In the genomic region with DNA sequence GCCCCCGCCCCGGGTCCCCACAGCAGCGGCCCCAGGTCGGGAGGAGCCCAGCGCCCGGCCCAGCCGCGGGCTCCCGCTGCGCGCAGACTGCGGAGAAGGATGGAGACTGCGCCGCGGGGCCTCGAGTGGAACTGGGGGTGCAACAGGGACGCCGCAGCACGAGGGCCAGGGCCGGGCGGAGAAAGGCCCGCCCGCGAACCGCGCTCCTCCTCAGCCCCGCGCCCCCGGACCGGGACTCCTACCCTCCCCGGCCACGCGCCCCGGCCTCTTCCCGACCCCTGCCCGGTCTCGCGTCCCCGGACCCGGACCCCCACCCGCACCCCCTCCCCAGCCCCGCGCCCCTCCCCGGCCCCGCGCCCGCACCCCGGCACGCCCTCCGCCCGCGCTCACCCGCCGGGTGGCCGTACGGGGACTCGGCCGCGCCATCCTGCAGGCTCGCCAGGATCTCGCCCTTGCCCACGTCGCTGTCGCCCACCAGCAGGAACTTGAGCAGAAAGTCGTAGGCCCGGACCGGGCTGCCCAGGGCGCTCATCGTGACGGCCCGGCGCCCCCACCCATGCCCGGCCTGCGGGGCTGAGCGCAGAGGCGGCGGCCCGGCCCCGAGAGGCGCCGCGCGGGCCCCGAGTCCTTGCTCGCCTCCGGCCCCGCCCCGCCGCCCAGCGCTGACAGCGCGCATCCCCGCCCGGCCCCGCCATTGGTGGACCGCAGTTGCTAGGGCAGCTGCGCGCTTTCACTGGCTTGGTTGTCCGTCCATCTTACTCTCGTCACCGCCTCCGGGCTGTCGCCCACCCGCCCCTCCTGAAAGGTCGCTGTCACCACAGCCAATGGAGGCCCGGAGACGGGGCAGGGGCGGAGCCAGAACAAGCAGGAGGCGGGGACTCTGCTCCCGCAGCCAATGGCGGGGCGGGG, we compare ENCODE assay signal across 1 cellular context.
TF ChIP-seq lines count a peak whose summit lies in the region.

A gene with protein sequence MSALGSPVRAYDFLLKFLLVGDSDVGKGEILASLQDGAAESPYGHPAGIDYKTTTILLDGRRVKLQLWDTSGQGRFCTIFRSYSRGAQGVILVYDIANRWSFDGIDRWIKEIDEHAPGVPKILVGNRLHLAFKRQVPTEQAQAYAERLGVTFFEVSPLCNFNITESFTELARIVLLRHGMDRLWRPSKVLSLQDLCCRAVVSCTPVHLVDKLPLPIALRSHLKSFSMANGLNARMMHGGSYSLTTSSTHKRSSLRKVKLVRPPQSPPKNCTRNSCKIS (minus strand): TSS at position 634 of the 909 bp plus-strand sequence. CDS start 102 bp downstream, at position 532.

TF ChIP-seq in HepG2, 621 proteins besides CTCF, POLR2A, EP300 and RAD21 (continued from another document and continues in another):
- TF ChIP-seq, protein P1, sequence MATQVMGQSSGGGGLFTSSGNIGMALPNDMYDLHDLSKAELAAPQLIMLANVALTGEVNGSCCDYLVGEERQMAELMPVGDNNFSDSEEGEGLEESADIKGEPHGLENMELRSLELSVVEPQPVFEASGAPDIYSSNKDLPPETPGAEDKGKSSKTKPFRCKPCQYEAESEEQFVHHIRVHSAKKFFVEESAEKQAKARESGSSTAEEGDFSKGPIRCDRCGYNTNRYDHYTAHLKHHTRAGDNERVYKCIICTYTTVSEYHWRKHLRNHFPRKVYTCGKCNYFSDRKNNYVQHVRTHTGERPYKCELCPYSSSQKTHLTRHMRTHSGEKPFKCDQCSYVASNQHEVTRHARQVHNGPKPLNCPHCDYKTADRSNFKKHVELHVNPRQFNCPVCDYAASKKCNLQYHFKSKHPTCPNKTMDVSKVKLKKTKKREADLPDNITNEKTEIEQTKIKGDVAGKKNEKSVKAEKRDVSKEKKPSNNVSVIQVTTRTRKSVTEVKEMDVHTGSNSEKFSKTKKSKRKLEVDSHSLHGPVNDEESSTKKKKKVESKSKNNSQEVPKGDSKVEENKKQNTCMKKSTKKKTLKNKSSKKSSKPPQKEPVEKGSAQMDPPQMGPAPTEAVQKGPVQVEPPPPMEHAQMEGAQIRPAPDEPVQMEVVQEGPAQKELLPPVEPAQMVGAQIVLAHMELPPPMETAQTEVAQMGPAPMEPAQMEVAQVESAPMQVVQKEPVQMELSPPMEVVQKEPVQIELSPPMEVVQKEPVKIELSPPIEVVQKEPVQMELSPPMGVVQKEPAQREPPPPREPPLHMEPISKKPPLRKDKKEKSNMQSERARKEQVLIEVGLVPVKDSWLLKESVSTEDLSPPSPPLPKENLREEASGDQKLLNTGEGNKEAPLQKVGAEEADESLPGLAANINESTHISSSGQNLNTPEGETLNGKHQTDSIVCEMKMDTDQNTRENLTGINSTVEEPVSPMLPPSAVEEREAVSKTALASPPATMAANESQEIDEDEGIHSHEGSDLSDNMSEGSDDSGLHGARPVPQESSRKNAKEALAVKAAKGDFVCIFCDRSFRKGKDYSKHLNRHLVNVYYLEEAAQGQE (IDR thresholded peaks at IDR 0.05; ENCODE audit: borderline replicate concordance in 1 of 2, low read depth in 1 of 2, low read length in 2 of 2) = no peak
- TF ChIP-seq ZNF598 (CRISPR knock-in tag; IDR thresholded peaks at IDR 0.05; ENCODE audit: borderline replicate concordance) (no peak), ZNF704 (CRISPR knock-in tag; IDR thresholded peaks at IDR 0.05; ENCODE audit: borderline replicate concordance) (no peak; the same call in 1 of the 2 replicates), ZNF530 (CRISPR knock-in tag; IDR thresholded peaks at IDR 0.05; ENCODE audit: low read depth) (no peak), TRIM22 (IDR thresholded peaks at IDR 0.05) (no peak), TAF1 (CRISPR knock-in tag; IDR thresholded peaks at IDR 0.05) (no peak), CREM (IDR thresholded peaks at IDR 0.05) (peak; percentile 68), CREM (CRISPR knock-in tag; IDR thresholded peaks at IDR 0.05) (no peak), FOXP1 (IDR thresholded peaks at IDR 0.05) (no peak), FOXP1 (CRISPR knock-in tag; IDR thresholded peaks at IDR 0.05) (no peak), ZNF580 (CRISPR knock-in tag; IDR thresholded peaks at IDR 0.05; ENCODE audit: borderline replicate concordance, low read depth) (no peak), PREB (CRISPR knock-in tag; IDR thresholded peaks at IDR 0.05) (no peak), ZNF225 (CRISPR knock-in tag; IDR thresholded peaks at IDR 0.05) (no peak), ZNF766 (CRISPR knock-in tag; IDR thresholded peaks at IDR 0.05; ENCODE audit: borderline replicate concordance) (0 out of 2 replicates have a peak, but pooled peaks have one; percentile 39), NR2C2 (CRISPR knock-in tag; IDR thresholded peaks at IDR 0.05; ENCODE audit: borderline replicate concordance) (peak; percentile 49), ESRRA (CRISPR knock-in tag; IDR thresholded peaks at IDR 0.05; ENCODE audit: low read depth) (no peak), GPN1 (CRISPR knock-in tag; IDR thresholded peaks at IDR 0.05; ENCODE audit: borderline replicate concordance) (no peak), TP53 (CRISPR knock-in tag; conservative IDR thresholded peaks at IDR 0.05) (no peak), KAT7 (CRISPR knock-in tag; IDR thresholded peaks at IDR 0.05; ENCODE audit: borderline replicate concordance) (no peak), TRIM24 (CRISPR knock-in tag; IDR thresholded peaks at IDR 0.05) (no peak), HNRNPLL (IDR thresholded peaks at IDR 0.05; ENCODE audit: low read depth, low read length, poor library complexity, severe bottlenecking) (peak; percentile 94), ZNF484 (CRISPR knock-in tag; IDR thresholded peaks at IDR 0.05; ENCODE audit: borderline replicate concordance, low read depth) (no peak), GTF2F1 (IDR thresholded peaks at IDR 0.05; ENCODE audit: low read length) (no peak), KMT2B (CRISPR knock-in tag; IDR thresholded peaks at IDR 0.05) (no peak), ARID2 (CRISPR knock-in tag; IDR thresholded peaks at IDR 0.05; ENCODE audit: borderline replicate concordance) (no peak), KDM4B (CRISPR knock-in tag; IDR thresholded peaks at IDR 0.05) (no peak)
- TF ChIP-seq, protein P2, sequence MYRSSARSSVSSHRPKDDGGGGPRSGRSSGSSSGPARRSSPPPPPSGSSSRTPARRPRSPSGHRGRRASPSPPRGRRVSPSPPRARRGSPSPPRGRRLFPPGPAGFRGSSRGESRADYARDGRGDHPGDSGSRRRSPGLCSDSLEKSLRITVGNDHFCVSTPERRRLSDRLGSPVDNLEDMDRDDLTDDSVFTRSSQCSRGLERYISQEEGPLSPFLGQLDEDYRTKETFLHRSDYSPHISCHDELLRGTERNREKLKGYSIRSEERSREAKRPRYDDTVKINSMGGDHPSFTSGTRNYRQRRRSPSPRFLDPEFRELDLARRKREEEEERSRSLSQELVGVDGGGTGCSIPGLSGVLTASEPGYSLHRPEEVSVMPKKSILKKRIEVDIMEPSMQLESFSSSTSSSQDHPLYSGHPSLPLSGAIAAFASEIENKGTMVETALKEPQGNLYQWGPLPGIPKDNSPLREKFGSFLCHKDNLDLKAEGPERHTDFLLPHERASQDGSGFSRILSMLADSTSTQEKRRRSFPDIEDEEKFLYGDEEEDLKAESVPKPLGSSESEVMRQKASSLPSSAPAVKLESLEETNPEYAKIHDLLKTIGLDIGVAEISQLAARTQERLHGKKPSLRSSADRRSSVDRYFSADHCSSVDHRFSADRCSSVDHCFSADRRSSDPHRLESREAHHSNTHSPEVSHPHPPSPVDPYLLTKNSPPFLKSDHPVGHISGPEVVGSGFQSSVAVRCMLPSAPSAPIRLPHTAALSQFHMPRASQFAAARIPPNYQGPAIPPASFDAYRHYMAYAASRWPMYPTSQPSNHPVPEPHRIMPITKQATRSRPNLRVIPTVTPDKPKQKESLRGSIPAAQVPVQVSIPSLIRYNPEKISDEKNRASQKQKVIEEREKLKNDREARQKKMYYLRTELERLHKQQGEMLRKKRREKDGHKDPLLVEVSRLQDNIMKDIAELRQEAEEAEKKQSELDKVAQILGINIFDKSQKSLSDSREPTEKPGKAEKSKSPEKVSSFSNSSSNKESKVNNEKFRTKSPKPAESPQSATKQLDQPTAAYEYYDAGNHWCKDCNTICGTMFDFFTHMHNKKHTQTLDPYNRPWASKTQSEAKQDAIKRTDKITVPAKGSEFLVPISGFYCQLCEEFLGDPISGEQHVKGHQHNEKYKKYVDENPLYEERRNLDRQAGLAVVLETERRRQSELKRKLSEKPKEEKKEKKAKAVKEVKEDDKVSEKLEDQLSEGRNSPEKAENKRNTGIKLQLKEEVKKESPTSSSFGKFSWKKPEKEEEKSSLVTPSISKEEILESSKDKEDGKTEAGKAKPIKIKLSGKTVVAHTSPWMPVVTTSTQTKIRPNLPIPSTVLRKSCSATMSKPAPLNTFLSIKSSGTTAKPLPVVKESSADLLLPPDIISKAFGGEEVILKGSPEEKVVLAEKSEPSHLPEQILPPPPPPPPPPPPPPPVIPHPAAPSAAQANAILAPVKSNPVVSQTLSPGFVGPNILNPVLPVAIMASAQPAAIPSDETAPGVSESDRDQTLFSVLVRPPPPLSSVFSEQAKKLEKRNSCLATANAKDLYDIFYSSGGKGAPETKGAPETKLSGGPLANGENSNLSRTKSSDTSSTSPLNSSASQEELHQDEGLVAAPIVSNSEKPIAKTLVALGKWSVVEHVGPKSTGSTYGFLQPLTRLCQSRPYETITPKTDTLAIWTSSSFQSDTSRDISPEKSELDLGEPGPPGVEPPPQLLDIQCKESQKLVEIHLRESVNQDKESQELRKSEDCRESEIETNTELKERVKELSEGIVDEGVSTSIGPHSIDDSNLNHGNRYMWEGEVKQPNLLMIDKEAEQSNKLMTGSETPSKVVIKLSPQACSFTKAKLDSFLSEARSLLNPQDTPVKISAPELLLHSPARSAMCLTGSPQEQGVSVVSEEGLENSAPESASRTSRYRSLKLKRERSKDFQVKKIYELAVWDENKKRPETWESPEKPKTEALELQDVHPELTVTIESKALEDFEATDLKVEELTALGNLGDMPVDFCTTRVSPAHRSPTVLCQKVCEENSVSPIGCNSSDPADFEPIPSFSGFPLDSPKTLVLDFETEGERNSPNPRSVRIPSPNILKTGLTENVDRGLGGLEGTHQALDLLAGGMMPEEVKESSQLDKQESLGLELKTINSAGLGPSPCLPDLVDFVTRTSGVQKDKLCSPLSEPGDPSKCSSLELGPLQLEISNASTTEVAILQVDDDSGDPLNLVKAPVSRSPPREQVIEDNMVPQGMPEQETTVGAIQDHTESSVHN (CRISPR knock-in tag; IDR thresholded peaks at IDR 0.05) = no peak
- TF ChIP-seq, protein P3, sequence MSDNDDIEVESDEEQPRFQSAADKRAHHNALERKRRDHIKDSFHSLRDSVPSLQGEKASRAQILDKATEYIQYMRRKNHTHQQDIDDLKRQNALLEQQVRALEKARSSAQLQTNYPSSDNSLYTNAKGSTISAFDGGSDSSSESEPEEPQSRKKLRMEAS (IDR thresholded peaks at IDR 0.05) = peak; percentile 72
- TF ChIP-seq, protein P4, sequence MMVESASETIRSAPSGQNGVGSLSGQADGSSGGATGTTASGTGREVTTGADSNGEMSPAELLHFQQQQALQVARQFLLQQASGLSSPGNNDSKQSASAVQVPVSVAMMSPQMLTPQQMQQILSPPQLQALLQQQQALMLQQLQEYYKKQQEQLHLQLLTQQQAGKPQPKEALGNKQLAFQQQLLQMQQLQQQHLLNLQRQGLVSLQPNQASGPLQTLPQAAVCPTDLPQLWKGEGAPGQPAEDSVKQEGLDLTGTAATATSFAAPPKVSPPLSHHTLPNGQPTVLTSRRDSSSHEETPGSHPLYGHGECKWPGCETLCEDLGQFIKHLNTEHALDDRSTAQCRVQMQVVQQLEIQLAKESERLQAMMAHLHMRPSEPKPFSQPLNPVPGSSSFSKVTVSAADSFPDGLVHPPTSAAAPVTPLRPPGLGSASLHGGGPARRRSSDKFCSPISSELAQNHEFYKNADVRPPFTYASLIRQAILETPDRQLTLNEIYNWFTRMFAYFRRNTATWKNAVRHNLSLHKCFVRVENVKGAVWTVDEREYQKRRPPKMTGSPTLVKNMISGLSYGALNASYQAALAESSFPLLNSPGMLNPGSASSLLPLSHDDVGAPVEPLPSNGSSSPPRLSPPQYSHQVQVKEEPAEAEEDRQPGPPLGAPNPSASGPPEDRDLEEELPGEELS (CRISPR knock-in tag; IDR thresholded peaks at IDR 0.05) = no peak
- TF ChIP-seq, protein P5, sequence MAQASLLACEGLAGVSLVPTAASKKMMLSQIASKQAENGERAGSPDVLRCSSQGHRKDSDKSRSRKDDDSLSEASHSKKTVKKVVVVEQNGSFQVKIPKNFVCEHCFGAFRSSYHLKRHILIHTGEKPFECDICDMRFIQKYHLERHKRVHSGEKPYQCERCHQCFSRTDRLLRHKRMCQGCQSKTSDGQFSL (CRISPR knock-in tag; IDR thresholded peaks at IDR 0.05) = peak; percentile 82
